9 cellular contexts compared by ENCODE assay signal in the genomic region with DNA sequence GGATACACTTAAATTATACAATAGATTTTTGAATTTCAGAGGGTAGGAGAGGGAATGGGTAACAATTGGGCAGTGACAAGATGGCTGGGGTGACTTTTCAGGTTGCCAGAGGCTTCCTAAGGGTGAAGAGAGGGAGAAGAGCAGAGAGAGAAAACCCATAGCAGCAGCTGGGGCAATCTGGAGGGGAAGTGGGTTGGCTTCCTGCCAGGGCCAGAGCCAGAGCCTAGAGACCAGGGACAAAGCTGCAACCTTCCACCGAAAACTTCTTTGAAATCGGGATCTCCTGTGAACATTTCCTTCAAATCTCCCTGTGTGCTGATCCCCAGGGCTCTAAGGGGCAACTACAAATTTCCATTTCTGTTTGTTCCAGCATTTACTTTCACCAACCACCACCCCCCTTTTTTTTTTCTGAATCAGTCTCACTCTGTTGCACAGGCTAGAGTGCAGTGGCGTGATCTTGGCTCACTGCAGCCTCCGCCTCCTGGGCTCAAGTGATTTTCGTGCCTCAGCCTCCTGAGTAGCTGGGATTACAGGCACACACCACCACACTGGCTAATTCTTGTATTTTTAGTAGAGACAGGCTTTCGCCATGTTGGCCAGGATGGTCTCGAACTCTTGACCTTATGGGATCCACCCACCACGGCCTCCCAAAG. TPM values are rescaled to one million over a fixed set of nuclear protein-coding genes. Genes with fewer than 3 reads are reported as not detected.
DNase-seq lines count a peak whose midpoint lies in the region; FAIRE-seq and TF ChIP-seq lines count a peak whose summit lies in the region.
"Had no signal": no experiment of that assay in that cellular context is flagged by ENCODE, and none has a peak within 500 bp of the region (broad histone marks: within the 10 kb centered on the region; RNA-seq: fewer than 3 reads in every experiment).

No MANE protein-coding gene starts in this region.

- no peaks in the 10 kb centered on the region for H3K27me3 ChIP-seq in tibial nerve
- H3K27me3 ChIP-seq: body of pancreas had no signal

- H3K36me3 Mint-ChIP-seq in activated naive CD8-positive, alpha-beta T cell = no peaks in the 10 kb centered on the region
- H3K36me3 Mint-ChIP-seq in neural crest cell (ENCODE audit: low read depth) = no peaks in the 10 kb centered on the region

- 76 to 78% methylated on average over 8 of the region's 8 CpGs for WGBS in tibial nerve, 2 donors

- H3K9me3 Mint-ChIP-seq in activated naive CD8-positive, alpha-beta T cell (ENCODE audit: low read depth) = no peaks in the 10 kb centered on the region
- H3K9me3 Mint-ChIP-seq in neural crest cell = no peaks in the 10 kb centered on the region

- TF ChIP-seq CTCF in neural crest cell (conservative IDR thresholded peaks at IDR 0.05) (no peak), tibial nerve (IDR thresholded peaks at IDR 0.05) (no peak), GM20000 (IDR thresholded peaks at IDR 0.05; ENCODE audit: extremely low read depth, missing control alignments) (no peak)

- no peaks in the 10 kb centered on the region for H3K27me3 Mint-ChIP-seq in activated naive CD8-positive, alpha-beta T cell
- no peaks in the 10 kb centered on the region for H3K27me3 Mint-ChIP-seq in neural crest cell (ENCODE audit: low read depth)

- no peak for TF ChIP-seq EP300 in tibial nerve (IDR thresholded peaks at IDR 0.05)

- no peaks in the 10 kb centered on the region for H3K36me3 ChIP-seq in tibial nerve

- TF ChIP-seq POLR2A in tibial nerve (IDR thresholded peaks at IDR 0.05) = no peak

- DNase-seq in GM18507 (ENCODE audit: extremely low spot score, insufficient read length, low read depth) = no peak
- peak; percentile 42 for DNase-seq in NOMO-1 treated with DMSO at 0.1 percent for 48 hours (lab: John Stamatoyannopoulos, UW; ENCODE audit: unreplicated experiment)
- no peak for DNase-seq in neural crest cell (ENCODE audit: low read depth, low spot score)
- no peak for DNase-seq in cerebellar nuclear complex (lab: John Stamatoyannopoulos, UW)
- DNase-seq in tibial nerve (ENCODE audit: low spot score in 2 of 2) = no peak
- DNase-seq in GM20000 (ENCODE audit: low spot score) = no peak
- DNase-seq in ACHN = no peak

- no peaks in the 10 kb centered on the region for H3K9me3 ChIP-seq in tibial nerve
- H3K9me3 ChIP-seq: body of pancreas had no signal

- peak; percentile 80 for FAIRE-seq in GM18507 (lab: Jason Lieb, UNC)

- in situ Hi-C loops in ACHN (cut with HindIII; ENCODE audit: low pct_ligation_motif_present, low pct_unique_long_range_greater_than_20kb, low sequenced_read_pairs) = no loop called here

- peaks cover 0 to 70% (median 36%) of the 10 kb centered on the region in 4 donors for H3K4me1 ChIP-seq in tibial nerve

- no peak overlapping the region for H3K4me3 ChIP-seq in tibial nerve
- H3K4me3 ChIP-seq: body of pancreas had no signal

- peak overlapping the region in 1 of 4 donors; percentile 94 for H3K27ac ChIP-seq in tibial nerve
- H3K27ac ChIP-seq: body of pancreas had no signal

- H3K4me1 Mint-ChIP-seq in activated naive CD8-positive, alpha-beta T cell (ENCODE audit: low read depth) = peaks cover 44% of the 10 kb centered on the region
- peaks cover 67% of the 10 kb centered on the region for H3K4me1 Mint-ChIP-seq in neural crest cell

- H3K27ac Mint-ChIP-seq in activated naive CD8-positive, alpha-beta T cell = peak overlapping the region; percentile 81
- H3K27ac Mint-ChIP-seq in neural crest cell (ENCODE audit: unreplicated experiment) = peak overlapping the region; percentile 43

- H3K4me3 Mint-ChIP-seq in activated naive CD8-positive, alpha-beta T cell = peak overlapping the region; percentile 63
- H3K4me3 Mint-ChIP-seq in neural crest cell = peak overlapping the region; percentile 70

RNA-seq across cellular contexts. Expression of gene EMILIN1, which starts 3.1 kb away (rescaled TPM):
- total RNA-seq in neural crest cell (22.6 and 24.1 TPM in 2 replicates), tibial nerve (10 to 100 TPM; 56.6 to 95.1 (median 70.1) TPM)

RNA-seq across cellular contexts. Expression of gene OST4, which starts 3.9 kb away (rescaled TPM):
- total RNA-seq in neural crest cell (232 and 236 TPM in 2 replicates), tibial nerve (100 to 1,000 TPM; 111 to 217 (median 166) TPM)

RNA-seq across cellular contexts. Expression of gene KHK, which starts 11.2 kb away (rescaled TPM):
- total RNA-seq in neural crest cell (10.0 and 10.6 TPM in 2 replicates), tibial nerve (10 to 100 TPM in 2 of 4 donors, 1 to 10 TPM in 2; 5.1 to 12.2 (median 9.1) TPM)

RNA-seq across cellular contexts. Expression of gene AGBL5, which starts 23.9 kb away (rescaled TPM):
- total RNA-seq in neural crest cell (67.2 and 67.7 TPM in 2 replicates), tibial nerve (10 to 100 TPM; 12.1 to 14.4 (median 14.3) TPM)

RNA-seq across cellular contexts. Expression of gene TMEM214, which starts 42.6 kb away (rescaled TPM):
- total RNA-seq in neural crest cell (54.0 and 55.2 TPM in 2 replicates), tibial nerve (10 to 100 TPM; 45.7 to 71.4 (median 53.4) TPM)
